In the genomic region with DNA sequence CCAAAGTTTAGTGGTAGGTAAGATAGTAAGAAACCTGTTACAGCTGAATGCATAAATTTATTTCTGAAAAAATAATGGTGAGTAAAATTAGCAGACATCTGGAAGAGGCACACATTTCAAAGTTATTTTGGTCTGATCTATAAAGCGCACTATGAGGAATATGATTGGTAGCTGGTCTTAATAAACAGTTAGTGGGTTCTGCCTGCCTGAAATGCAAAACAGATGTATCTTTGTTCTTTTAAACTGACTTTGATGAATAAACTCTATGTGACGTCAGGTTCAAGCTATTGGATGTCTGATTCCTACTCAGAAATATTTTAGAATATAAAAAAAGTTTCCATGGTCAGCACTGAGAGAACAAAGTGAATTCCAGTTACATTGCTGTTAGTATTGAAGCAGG, we compare ENCODE assay signal across 18 cellular contexts.
DNase-seq lines count a peak whose midpoint lies in the region; ATAC-seq and TF ChIP-seq lines count a peak whose summit lies in the region.
"Had no signal": no experiment of that assay in that cellular context is flagged by ENCODE, and none has a peak within 500 bp of the region (broad histone marks: within the 10 kb centered on the region; RNA-seq: fewer than 3 reads in every experiment).

No MANE protein-coding gene starts in this region.

- DNase-seq in EL (peak; percentile 79), fibroblast of mammary gland (ENCODE audit: low read depth) (peak; percentile 94), sigmoid colon (no peak), MV-4-11 (lab: John Stamatoyannopoulos, UW) (no peak), adrenal gland (no peak)
- DNase-seq: activated CD4-positive, alpha-beta memory T cell treated with anti-CD3 and anti-CD28 coated beads, Interleukin-2, amount 10 ng/mL, durations not matched to agents 7 days and 5 days; activated naive CD8-positive, alpha-beta T cell treated with anti-CD3 and anti-CD28 coated beads, Interleukin-2, amount 50 U/mL, for 24 hours; C1 segment of cervical spinal cord; DMS153; hypothalamus; NCI-H1092; NCI-H774; stimulated activated CD4-positive, alpha-beta T cell treated with anti-CD3 and anti-CD28 coated beads, Interleukin-4, amount 100 ng/mL, for 4 hours had no signal

- TF ChIP-seq POLR2A in sigmoid colon (IDR thresholded peaks at IDR 0.05) (no peak), adrenal gland (IDR thresholded peaks at IDR 0.05) (no peak)

- no peak for ATAC-seq in GM19467 (IDR thresholded peaks at IDR 0.05; ENCODE audit: unreplicated experiment)
- no peak for ATAC-seq in HG03095 (IDR thresholded peaks at IDR 0.05; ENCODE audit: unreplicated experiment)
- ATAC-seq: activated naive CD8-positive, alpha-beta T cell treated with anti-CD3 and anti-CD28 coated beads, Interleukin-2, amount 50 U/mL, for 24 hours; K562 had no signal

- 74 to 92% methylated on average over 2 of the region's 2 CpGs for WGBS in sigmoid colon, 2 donors
- 80 to 84% (median 81%) methylated on average over 2 of the region's 2 CpGs for WGBS in adrenal gland, 4 donors

- no peaks in the 10 kb centered on the region for H3K27me3 ChIP-seq in sigmoid colon
- no peaks in the 10 kb centered on the region for H3K27me3 ChIP-seq in adrenal gland
- H3K27me3 ChIP-seq: neutrophil had no signal

- H3K4me3 ChIP-seq in fibroblast of mammary gland (ENCODE audit: control insufficient read depth, low read depth, low read length) = no peak overlapping the region
- H3K4me3 ChIP-seq in sigmoid colon = peak overlapping the region in 2 of 4 donors; percentile 27 to 49
- no peak overlapping the region for H3K4me3 ChIP-seq in adrenal gland
- H3K4me3 ChIP-seq: K562 had no signal

- intact Hi-C loops in sigmoid colon (cut with DNase I) = no loop called here
- intact Hi-C loops in adrenal gland (cut with DNase I) = loop anchor here in 1 of 2 donors (5.0 kb wide), 1 partner anchor 65 kb away; no protein-coding TSS in a partner anchor

- no peaks in the 10 kb centered on the region for H3K36me3 ChIP-seq in sigmoid colon
- H3K36me3 ChIP-seq in adrenal gland (replicated peaks in 1 of 2) = no peaks in the 10 kb centered on the region
- H3K36me3 ChIP-seq: neutrophil had no signal

- H3K9me3 ChIP-seq in sigmoid colon (no peaks in the 10 kb centered on the region), adrenal gland (replicated peaks in 1 of 3) (no peaks in the 10 kb centered on the region)
- H3K9me3 ChIP-seq: neutrophil had no signal

- no peak for TF ChIP-seq EP300 in sigmoid colon (IDR thresholded peaks at IDR 0.05)

- TF ChIP-seq CTCF in VCaP (conservative IDR thresholded peaks at IDR 0.05) (no peak), fibroblast of mammary gland (conservative IDR thresholded peaks at IDR 0.05; ENCODE audit: control insufficient read depth, insufficient read depth, low read depth, low read length) (no peak), sigmoid colon (IDR thresholded peaks at IDR 0.05) (no peak), adrenal gland (IDR thresholded peaks at IDR 0.05) (no peak)

- H3K4me1 ChIP-seq in sigmoid colon (peaks cover 0 to 54% (median 34%) of the 10 kb centered on the region in 4 donors), adrenal gland (replicated peaks in 1 of 2) (no peaks in the 10 kb centered on the region)

- H3K27ac ChIP-seq in VCaP (peak overlapping the region; percentile 41; the same call in 1 of the 2 replicates), sigmoid colon (peak overlapping the region; percentile 78 to 91 (median 80)), adrenal gland (peak overlapping the region in 1 of 5 donors; percentile 33)
- H3K27ac ChIP-seq: neutrophil had no signal

Comparison
In these comparisons a context has a peak if more than half of its experiments do, and no peak if none do; other contexts are left out.
1. DNase-seq: peak in EL (single experiment) and fibroblast of mammary gland (single experiment); none in sigmoid colon (single experiment), MV-4-11 (single experiment) and adrenal gland (0 of 7).